ENCODE assay signal across 12 cellular contexts in the genomic region with DNA sequence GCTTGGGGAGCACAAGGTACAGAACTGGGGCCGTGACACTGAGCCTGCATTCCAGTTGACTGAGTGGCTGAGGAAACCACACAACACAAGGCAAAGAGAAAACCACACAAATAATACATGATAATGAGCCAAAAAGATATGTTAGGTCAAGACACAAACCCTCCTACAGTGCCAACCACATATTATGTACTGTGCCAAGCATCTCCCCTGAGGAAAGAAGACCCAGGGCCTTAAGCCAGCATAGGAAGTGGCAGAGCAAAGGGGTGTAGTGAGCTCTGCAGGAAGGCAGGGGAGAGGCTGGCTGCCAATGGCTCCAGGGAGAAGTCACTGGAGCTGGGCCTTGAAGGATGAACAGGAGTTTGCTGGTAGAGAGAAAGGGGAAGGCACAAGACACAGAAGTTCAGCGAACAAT. TPM values are rescaled to one million over a fixed set of nuclear protein-coding genes. Genes with fewer than 3 reads are reported as not detected.
DNase-seq lines count a peak whose midpoint lies in the region; ATAC-seq and TF ChIP-seq lines count a peak whose summit lies in the region.
"Had no signal": no experiment of that assay in that cellular context is flagged by ENCODE, and none has a peak within 500 bp of the region (broad histone marks: within the 10 kb centered on the region; RNA-seq: fewer than 3 reads in every experiment).

No MANE protein-coding gene starts in this region.

- H3K27ac ChIP-seq in CD4-positive, alpha-beta T cell (ENCODE audit: low read depth, low read length): no peak overlapping the region
- H3K27ac ChIP-seq in right atrium auricular region: no peak overlapping the region
- H3K27ac ChIP-seq: cardiac muscle cell, stomach, VCaP had no signal

- H3K36me3 Mint-ChIP-seq in CD4-positive, alpha-beta T cell (ENCODE audit: low read depth): no peaks in the 10 kb centered on the region
- H3K36me3 Mint-ChIP-seq in IgD-negative memory B cell: peaks cover 7% of the 10 kb centered on the region
- H3K36me3 Mint-ChIP-seq in activated naive CD8-positive, alpha-beta T cell treated with anti-CD3 and anti-CD28 coated beads, Interleukin-2, amount 50 U/mL, for 24 hours (ENCODE audit: low read depth): no peaks in the 10 kb centered on the region

- no peaks in the 10 kb centered on the region for H3K36me3 ChIP-seq in right atrium auricular region
- H3K36me3 ChIP-seq: cardiac muscle cell had no signal

- TF ChIP-seq CTCF in CD4-positive, alpha-beta T cell (IDR thresholded peaks at IDR 0.05): no peak
- no peak for TF ChIP-seq CTCF in right atrium auricular region (IDR thresholded peaks at IDR 0.05)

- no peak for ATAC-seq in CD4-positive, alpha-beta T cell (ENCODE audit: poor library complexity)
- no peak for ATAC-seq in activated naive CD8-positive, alpha-beta T cell treated with anti-CD3 and anti-CD28 coated beads, Interleukin-2, amount 50 U/mL, for 24 hours
- ATAC-seq in HG03378 (IDR thresholded peaks at IDR 0.05; ENCODE audit: unreplicated experiment) (no peak), HG03039 (IDR thresholded peaks at IDR 0.05; ENCODE audit: unreplicated experiment) (no peak)

- H3K4me1 Mint-ChIP-seq in CD4-positive, alpha-beta T cell (ENCODE audit: low read depth): peaks cover 13% of the 10 kb centered on the region
- peaks cover 0 to 1% (median 0%) of the 10 kb centered on the region in 3 donors for H3K4me1 Mint-ChIP-seq in IgD-negative memory B cell
- peaks cover 17% of the 10 kb centered on the region for H3K4me1 Mint-ChIP-seq in activated naive CD8-positive, alpha-beta T cell treated with anti-CD3 and anti-CD28 coated beads, Interleukin-2, amount 50 U/mL, for 24 hours

- H3K9me3 Mint-ChIP-seq in CD4-positive, alpha-beta T cell: no peaks in the 10 kb centered on the region
- H3K9me3 Mint-ChIP-seq in IgD-negative memory B cell: no peaks in the 10 kb centered on the region
- no peaks in the 10 kb centered on the region for H3K9me3 Mint-ChIP-seq in activated naive CD8-positive, alpha-beta T cell treated with anti-CD3 and anti-CD28 coated beads, Interleukin-2, amount 50 U/mL, for 24 hours

- no peaks in the 10 kb centered on the region for H3K9me3 ChIP-seq in CD4-positive, alpha-beta T cell (ENCODE audit: control insufficient read depth, low read length)
- no peaks in the 10 kb centered on the region for H3K9me3 ChIP-seq in right atrium auricular region
- H3K9me3 ChIP-seq: stomach had no signal

- H3K4me3 ChIP-seq in right atrium auricular region: no peak overlapping the region
- H3K4me3 ChIP-seq: cardiac muscle cell, stomach had no signal

- peaks cover 0 to 57% of the 10 kb centered on the region in 2 donors for H3K4me1 ChIP-seq in right atrium auricular region

- intact Hi-C loops in CD4-positive, alpha-beta T cell (cut with DNase I, micrococcal nuclease): no loop called here

- CTCF ChIA-PET in CD4-positive, alpha-beta T cell (lab: Charles Lee): interaction anchor here (0.7 kb wide), 1 partner anchor 757 kb away, joined by 3 read pairs; no protein-coding TSS in a partner anchor

- no peaks in the 10 kb centered on the region for H3K27me3 ChIP-seq in CD4-positive, alpha-beta T cell (ENCODE audit: control insufficient read depth, insufficient read depth, low read length)
- H3K27me3 ChIP-seq in right atrium auricular region: no peaks in the 10 kb centered on the region
- H3K27me3 ChIP-seq: cardiac muscle cell, stomach had no signal

- peak overlapping the region; percentile 60 for H3K27ac Mint-ChIP-seq in CD4-positive, alpha-beta T cell
- H3K27ac Mint-ChIP-seq in IgD-negative memory B cell: peak overlapping the region in 2 of 3 donors; percentile 4 to 89
- peak overlapping the region; percentile 9 for H3K27ac Mint-ChIP-seq in activated naive CD8-positive, alpha-beta T cell treated with anti-CD3 and anti-CD28 coated beads, Interleukin-2, amount 50 U/mL, for 24 hours

- no peaks in the 10 kb centered on the region for H3K27me3 Mint-ChIP-seq in CD4-positive, alpha-beta T cell
- no peaks in the 10 kb centered on the region for H3K27me3 Mint-ChIP-seq in IgD-negative memory B cell
- H3K27me3 Mint-ChIP-seq in activated naive CD8-positive, alpha-beta T cell treated with anti-CD3 and anti-CD28 coated beads, Interleukin-2, amount 50 U/mL, for 24 hours: no peaks in the 10 kb centered on the region

- H3K4me3 Mint-ChIP-seq in CD4-positive, alpha-beta T cell: no peak overlapping the region
- no peak overlapping the region for H3K4me3 Mint-ChIP-seq in IgD-negative memory B cell
- no peak overlapping the region for H3K4me3 Mint-ChIP-seq in activated naive CD8-positive, alpha-beta T cell treated with anti-CD3 and anti-CD28 coated beads, Interleukin-2, amount 50 U/mL, for 24 hours

- DNase-seq in CD4-positive, alpha-beta T cell: no peak
- DNase-seq in activated naive CD8-positive, alpha-beta T cell treated with anti-CD3 and anti-CD28 coated beads, Interleukin-2, amount 50 U/mL, for 24 hours: no peak
- peak; percentile 79 for DNase-seq in kidney tubule cell (ENCODE audit: low spot score)
- DNase-seq in medulla oblongata (ENCODE audit: extremely low spot score): no peak
- no peak for DNase-seq in right atrium auricular region (ENCODE audit: low spot score)
- DNase-seq: NCI-H2171 treated with DMSO at 0.1 percent for 48 hours, stomach had no signal

- POLR2A ChIA-PET in CD4-positive, alpha-beta T cell (lab: Charles Lee): no interaction called here

RNA-seq across cellular contexts. Expression of a gene that starts 28.2 kb away (rescaled TPM):
- total RNA-seq in CD4-positive, alpha-beta T cell: 1 to 10 TPM; 6.6 to 6.8 TPM
- 10.0 TPM for polyA plus RNA-seq in IgD-negative memory B cell
- 10 to 100 TPM; 22.3 to 31.9 TPM for total RNA-seq in right atrium auricular region

RNA-seq across cellular contexts. Expression of a gene that starts 58.1 kb away (rescaled TPM):
- total RNA-seq in CD4-positive, alpha-beta T cell: 10 to 100 TPM; 66.8 to 68.1 TPM
- polyA plus RNA-seq in IgD-negative memory B cell: 24.7 TPM
- total RNA-seq in right atrium auricular region: 10 to 100 TPM; 47.5 to 54.0 TPM

Comparison
In these comparisons a context has a peak if more than half of its experiments do, and no peak if none do; other contexts are left out.
1. H3K27ac Mint-ChIP-seq: peak in every context shown above with its lines; median percentile 60 in CD4-positive, alpha-beta T cell; 46 in IgD-negative memory B cell; 9 in activated naive CD8-positive, alpha-beta T cell treated with anti-CD3 and anti-CD28 coated beads, Interleukin-2, amount 50 U/mL, for 24 hours.